Comparison of ENCODE assay signal across 3 cellular contexts in the genomic region with DNA sequence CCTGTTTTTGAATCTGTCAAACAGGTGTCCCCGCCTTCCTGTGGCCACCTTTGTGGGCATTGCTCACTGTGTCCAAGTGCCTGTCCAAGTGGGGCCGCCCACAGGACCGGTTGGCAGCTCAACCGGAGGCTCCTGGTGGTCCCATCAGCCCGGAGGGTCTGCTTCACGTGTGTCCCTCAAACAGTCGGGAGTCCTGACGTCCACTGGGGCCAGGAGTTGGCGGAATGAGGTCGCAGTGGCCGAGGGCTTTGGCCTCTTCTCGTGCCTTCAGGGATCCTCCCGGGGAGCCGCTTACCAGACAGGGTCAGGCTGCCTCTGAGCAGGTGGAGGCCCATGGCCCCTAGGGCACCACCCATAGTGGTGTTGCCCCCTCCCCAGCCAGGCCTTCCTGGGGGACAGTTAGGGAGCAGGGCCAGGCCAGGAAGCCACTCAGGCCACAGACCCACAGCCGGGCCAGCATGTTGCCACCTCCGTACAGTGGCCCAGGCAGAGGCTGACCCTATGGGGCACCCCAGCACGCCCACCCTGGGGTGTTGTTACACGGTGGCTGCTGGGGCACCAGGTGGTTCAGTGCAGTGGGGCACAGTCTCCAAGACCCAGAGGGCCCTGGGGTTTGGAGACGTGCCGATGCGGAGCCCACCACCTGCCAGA.
"Had no signal": no experiment of that assay in that cellular context is flagged by ENCODE, and none has a peak within 500 bp of the region (broad histone marks: within the 10 kb centered on the region; RNA-seq: fewer than 3 reads in every experiment).

No MANE protein-coding gene starts in this region.

- DNase-seq: GDM1, GF-D8 had no signal

- H3K4me3 ChIP-seq: GM12878 had no signal
